In genomic region chr17:18635773-18636172, GRCh38 we compare ENCODE assay signal across 11 cellular contexts. TPM values are rescaled to one million over a fixed set of nuclear protein-coding genes. Genes with fewer than 3 reads are reported as not detected.
DNase-seq lines count a peak whose midpoint lies in the region; ATAC-seq and TF ChIP-seq lines count a peak whose summit lies in the region.
"Not testable (repeated sequence)": the region's sequence is repeated elsewhere in the genome, so short reads cannot be mapped to it uniquely, and the experiment has no call there.
"Had no signal": no experiment of that assay in that cellular context is flagged by ENCODE, and none has a peak within 500 bp of the region (broad histone marks: within the 10 kb centered on the region; RNA-seq: fewer than 3 reads in every experiment).

No MANE protein-coding gene starts in this region.

- H3K9me3 Mint-ChIP-seq in activated CD4-positive, alpha-beta T cell treated with anti-CD3 and anti-CD28 coated beads, Interleukin-2, amount 10 ng/mL, durations not matched to agents 24 days and 14 days = not testable (repeated sequence)

- peak overlapping the region; percentile 40 for H3K4me2 ChIP-seq in BLaER1

- H3K36me3 Mint-ChIP-seq in activated CD4-positive, alpha-beta T cell treated with anti-CD3 and anti-CD28 coated beads, Interleukin-2, amount 10 ng/mL, durations not matched to agents 24 days and 14 days (ENCODE audit: low read depth) = not testable (repeated sequence)

- TF ChIP-seq EP300 in Ishikawa (IDR thresholded peaks at IDR 0.05; ENCODE audit: borderline replicate concordance) = not testable (repeated sequence)

- intact Hi-C loops in activated CD4-positive, alpha-beta T cell treated with anti-CD3 and anti-CD28 coated beads, Interleukin-2, amount 10 ng/mL, durations not matched to agents 24 days and 14 days (cut with micrococcal nuclease); sciatic nerve (cut with DNase I): not testable (repeated sequence)

- peaks cover 22% of the 10 kb centered on the region for H3K4me1 ChIP-seq in BLaER1

- ATAC-seq in sciatic nerve = peak; percentile 17

- H3K27me3 ChIP-seq in BLaER1 = not testable (repeated sequence)

- not testable (repeated sequence) for TF ChIP-seq RAD21 in Ishikawa (IDR thresholded peaks at IDR 0.05; ENCODE audit: low read depth)

- not testable (repeated sequence) for TF ChIP-seq POLR2A in NB4 (IDR thresholded peaks at IDR 0.05; ENCODE audit: extremely low read depth, insufficient read length)

- not testable (repeated sequence) for H3K27ac Mint-ChIP-seq in activated CD4-positive, alpha-beta T cell treated with anti-CD3 and anti-CD28 coated beads, Interleukin-2, amount 10 ng/mL, durations not matched to agents 24 days and 14 days

- not testable (repeated sequence) for H3K4me1 Mint-ChIP-seq in activated CD4-positive, alpha-beta T cell treated with anti-CD3 and anti-CD28 coated beads, Interleukin-2, amount 10 ng/mL, durations not matched to agents 24 days and 14 days

- H3K27me3 Mint-ChIP-seq in activated CD4-positive, alpha-beta T cell treated with anti-CD3 and anti-CD28 coated beads, Interleukin-2, amount 10 ng/mL, durations not matched to agents 24 days and 14 days = peaks cover 15% of the 10 kb centered on the region

- H3K4me3 ChIP-seq in BLaER1; NB4 (ENCODE audit: low read depth, low read length): not testable (repeated sequence)

- H3K36me3 ChIP-seq in BLaER1 = not testable (repeated sequence)

- H3K27ac ChIP-seq in BLaER1 = not testable (repeated sequence)

- TF ChIP-seq CTCF in NB4 (IDR thresholded peaks at IDR 0.05; ENCODE audit: low read depth, low read length) = not testable (repeated sequence)

- not testable (repeated sequence) for H3K9ac ChIP-seq in BLaER1

- not testable (repeated sequence) for H3K4me3 Mint-ChIP-seq in activated CD4-positive, alpha-beta T cell treated with anti-CD3 and anti-CD28 coated beads, Interleukin-2, amount 10 ng/mL, durations not matched to agents 24 days and 14 days

- H3K9me3 ChIP-seq in BLaER1 = not testable (repeated sequence)

- H4K20me1 ChIP-seq in BLaER1 = not testable (repeated sequence)

- DNase-seq in NB4 (ENCODE audit: low read depth) (peak; percentile 79), islet precursor cell (peak; percentile 29)
- DNase-seq in activated CD4-positive, alpha-beta T cell treated with anti-CD3 and anti-CD28 coated beads, Interleukin-2, amount 10 ng/mL, durations not matched to agents 24 days and 14 days = peak; percentile 49
- DNase-seq in sciatic nerve (ENCODE audit: low spot score) = not testable (repeated sequence)

TF ChIP-seq in Ishikawa, 13 proteins besides CTCF, POLR2A, EP300 and RAD21:
- TF ChIP-seq, protein P1, sequence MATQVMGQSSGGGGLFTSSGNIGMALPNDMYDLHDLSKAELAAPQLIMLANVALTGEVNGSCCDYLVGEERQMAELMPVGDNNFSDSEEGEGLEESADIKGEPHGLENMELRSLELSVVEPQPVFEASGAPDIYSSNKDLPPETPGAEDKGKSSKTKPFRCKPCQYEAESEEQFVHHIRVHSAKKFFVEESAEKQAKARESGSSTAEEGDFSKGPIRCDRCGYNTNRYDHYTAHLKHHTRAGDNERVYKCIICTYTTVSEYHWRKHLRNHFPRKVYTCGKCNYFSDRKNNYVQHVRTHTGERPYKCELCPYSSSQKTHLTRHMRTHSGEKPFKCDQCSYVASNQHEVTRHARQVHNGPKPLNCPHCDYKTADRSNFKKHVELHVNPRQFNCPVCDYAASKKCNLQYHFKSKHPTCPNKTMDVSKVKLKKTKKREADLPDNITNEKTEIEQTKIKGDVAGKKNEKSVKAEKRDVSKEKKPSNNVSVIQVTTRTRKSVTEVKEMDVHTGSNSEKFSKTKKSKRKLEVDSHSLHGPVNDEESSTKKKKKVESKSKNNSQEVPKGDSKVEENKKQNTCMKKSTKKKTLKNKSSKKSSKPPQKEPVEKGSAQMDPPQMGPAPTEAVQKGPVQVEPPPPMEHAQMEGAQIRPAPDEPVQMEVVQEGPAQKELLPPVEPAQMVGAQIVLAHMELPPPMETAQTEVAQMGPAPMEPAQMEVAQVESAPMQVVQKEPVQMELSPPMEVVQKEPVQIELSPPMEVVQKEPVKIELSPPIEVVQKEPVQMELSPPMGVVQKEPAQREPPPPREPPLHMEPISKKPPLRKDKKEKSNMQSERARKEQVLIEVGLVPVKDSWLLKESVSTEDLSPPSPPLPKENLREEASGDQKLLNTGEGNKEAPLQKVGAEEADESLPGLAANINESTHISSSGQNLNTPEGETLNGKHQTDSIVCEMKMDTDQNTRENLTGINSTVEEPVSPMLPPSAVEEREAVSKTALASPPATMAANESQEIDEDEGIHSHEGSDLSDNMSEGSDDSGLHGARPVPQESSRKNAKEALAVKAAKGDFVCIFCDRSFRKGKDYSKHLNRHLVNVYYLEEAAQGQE (IDR thresholded peaks at IDR 0.05; ENCODE audit: low read depth) = 0 out of 2 replicates have a peak, but pooled peaks have one; percentile 8

RNA-seq across cellular contexts. Expression of gene TBC1D28, which starts 8.4 kb away (rescaled TPM):
- not detected in 2 replicates for total RNA-seq in activated CD4-positive, alpha-beta T cell treated with anti-CD3 and anti-CD28 coated beads, Interleukin-2, amount 10 ng/mL, durations not matched to agents 24 days and 14 days
- not detected for total RNA-seq in sciatic nerve
- total RNA-seq: B cell; Caco-2; Calu3; CD4-positive, alpha-beta T cell; CD8-positive, alpha-beta T cell had no signal

RNA-seq across cellular contexts. Expression of gene FOXO3B, which starts 46.3 kb away (rescaled TPM):
- 6.0 and 6.4 TPM in 2 replicates for total RNA-seq in activated CD4-positive, alpha-beta T cell treated with anti-CD3 and anti-CD28 coated beads, Interleukin-2, amount 10 ng/mL, durations not matched to agents 24 days and 14 days
- total RNA-seq in sciatic nerve = 5.3 TPM
